ENCODE assay signal across 1 cellular context in genomic region chr1:162358928-162359327, GRCh38.
TF ChIP-seq lines count a peak whose summit lies in the region.

No MANE protein-coding gene starts in this region.

TF ChIP-seq in K562, 482 proteins besides CTCF, POLR2A, EP300 and RAD21:
- TF ChIP-seq HCFC1 (IDR thresholded peaks at IDR 0.05; ENCODE audit: low read depth, low read length) (no peak), CBX3 (IDR thresholded peaks at IDR 0.05; ENCODE audit: borderline replicate concordance in 1 of 2, low read length in 2 of 2) (no peak)
